ENCODE assay signal across 9 cellular contexts in the genomic region with DNA sequence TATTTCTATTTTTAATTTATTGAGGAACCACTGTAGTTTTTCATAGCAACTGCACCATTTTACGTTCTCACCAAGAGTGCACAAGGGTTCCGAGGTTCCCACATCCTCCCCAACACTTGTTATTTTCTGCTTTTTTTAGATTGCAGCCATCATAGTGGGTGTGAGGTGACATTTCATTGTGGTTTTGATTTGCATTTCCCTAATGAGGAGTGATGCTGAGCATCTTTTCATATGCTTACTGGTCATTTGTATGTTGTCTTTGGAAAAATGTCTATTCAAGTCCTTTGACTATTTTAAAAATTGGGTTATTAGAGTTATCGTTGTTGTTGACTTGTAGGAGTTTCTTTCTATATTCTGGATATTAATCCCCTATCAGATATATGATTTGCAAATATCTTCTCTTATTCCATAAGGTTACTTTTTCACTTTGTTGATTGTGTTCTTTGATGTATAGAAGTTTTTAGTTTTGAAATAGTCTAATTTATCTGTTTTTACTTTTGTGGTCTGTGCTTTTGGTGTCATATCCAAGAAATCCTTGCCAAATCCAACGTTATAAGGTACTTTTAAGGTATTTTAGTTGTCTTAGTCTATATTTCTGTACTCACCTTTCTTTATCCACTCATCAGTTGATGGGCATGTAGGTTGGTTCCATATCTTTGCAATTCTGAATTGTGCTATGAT. TPM values are rescaled to one million over a fixed set of nuclear protein-coding genes. Genes with fewer than 3 reads are reported as not detected.
DNase-seq lines count a peak whose midpoint lies in the region; ATAC-seq, FAIRE-seq and TF ChIP-seq lines count a peak whose summit lies in the region.
"Had no signal": no experiment of that assay in that cellular context is flagged by ENCODE, and none has a peak within 500 bp of the region (broad histone marks: within the 10 kb centered on the region; RNA-seq: fewer than 3 reads in every experiment).

No MANE protein-coding gene starts in this region.

- H3K36me3 ChIP-seq in BLaER1 (peaks cover 40% of the 10 kb centered on the region), K562 (ENCODE audit: control insufficient read depth, insufficient read depth, low read length) (peaks cover 75% of the 10 kb centered on the region), mucosa of rectum (ENCODE audit: control insufficient read depth in 2 of 2, insufficient read depth in 2 of 2, low read length in 2 of 2) (peaks cover 36 to 44% of the 10 kb centered on the region in 2 donors)

- H3K9me3 ChIP-seq in BLaER1 (no peaks in the 10 kb centered on the region), K562 (replicated peaks; ENCODE audit: control insufficient read depth, insufficient read depth, low read depth, low read length) (no peaks in the 10 kb centered on the region), mucosa of rectum (ENCODE audit: control insufficient read depth in 2 of 2, low read length in 2 of 2) (no peaks in the 10 kb centered on the region)
- H3K9me3 ChIP-seq: SJSA1 had no signal

- H3K4me3 ChIP-seq in BLaER1 (no peak overlapping the region), K562 (no peak overlapping the region), mucosa of rectum (ENCODE audit: low read length in 2 of 2) (peak overlapping the region in 1 of 2 donors; percentile 35)
- H3K4me3 ChIP-seq: SJSA1 had no signal

- TF ChIP-seq RAD21 in K562 (CRISPR knock-in tag; conservative IDR thresholded peaks at IDR 0.05 in 1 of 2, IDR thresholded peaks at IDR 0.05 in 1 of 2) = no peak

- CTCF ChIA-PET in K562 (lab: Yijun Ruan, JAX; ENCODE audit: low intra/inter-chr PET ratio) = no interaction called here

- WGBS in K562 (ENCODE audit: insufficient coverage, low coverage, missing lambda C conversion rate) = 61% methylated on average over 4 of the region's 4 CpGs

- H4K20me1 ChIP-seq in BLaER1 (peaks cover 100% of the 10 kb centered on the region), K562 (replicated peaks; ENCODE audit: control insufficient read depth, insufficient read depth, low read length) (peaks cover 26% of the 10 kb centered on the region)

- peaks cover 95% of the 10 kb centered on the region for H3K4me1 ChIP-seq in BLaER1
- H3K4me1 ChIP-seq in K562 (replicated peaks in 1 of 2; ENCODE audit: control insufficient read depth in 2 of 2, insufficient read depth in 2 of 2, low read length in 2 of 2) = peaks cover 3 to 32% of the 10 kb centered on the region in 2 experiments; a peak in 4 of 5 replicates
- H3K4me1 ChIP-seq in mucosa of rectum (ENCODE audit: control insufficient read depth in 2 of 2, insufficient read depth in 2 of 2, low read length in 2 of 2) = peaks cover 35 to 44% of the 10 kb centered on the region in 2 donors

- TF ChIP-seq EP300 in K562 (IDR thresholded peaks at IDR 0.05; ENCODE audit: low read length) = no peak

- H3K4me2 ChIP-seq in BLaER1 (peak overlapping the region; percentile 94), K562 (ENCODE audit: insufficient read depth, low read length) (no peak overlapping the region)

- no peak for FAIRE-seq in K562 (lab: Jason Lieb, UNC)

- TF ChIP-seq CTCF in K562 (IDR thresholded peaks at IDR 0.05 in 2 of 3, conservative IDR thresholded peaks at IDR 0.05 in 1 of 3; ENCODE audit: insufficient read depth in 2 of 3, low read depth in 1 of 3, low read length in 3 of 3) = no peak

- TF ChIP-seq POLR2A in K562 (conservative IDR thresholded peaks at IDR 0.05) = peak; percentile 47

- peak; percentile 53 for DNase-seq in KBM-7
- DNase-seq in K562 (ENCODE audit: extremely low read depth in 1 of 4, low spot score in 3 of 4) = no peak
- no peak for DNase-seq in OCI-M1 (lab: John Stamatoyannopoulos, UW)
- no peak for DNase-seq in left colon
- no peak for DNase-seq in NCI-H345 (lab: John Stamatoyannopoulos, UW)

- intact Hi-C loops in K562 (cut with micrococcal nuclease) (loop anchor here (2.0 kb wide), 1 partner anchor 65 kb away; no protein-coding TSS in a partner anchor), left colon (cut with DNase I, micrococcal nuclease) (no loop called here)

- ATAC-seq in K562 = no peak
- ATAC-seq in GM19397 (IDR thresholded peaks at IDR 0.05; ENCODE audit: unreplicated experiment) = no peak
- no peak for ATAC-seq in left colon

- H3K27ac ChIP-seq in BLaER1 (no peak overlapping the region), K562 (ENCODE audit: extremely low read depth, low read depth, low read length) (no peak overlapping the region), mucosa of rectum (ENCODE audit: low read depth in 2 of 2, low read length in 2 of 2) (peak overlapping the region; percentile 19 to 29)

- no peak overlapping the region for H2AFZ ChIP-seq in K562 (ENCODE audit: low read depth, low read length)

- H3K79me2 ChIP-seq in K562 (ENCODE audit: control insufficient read depth, insufficient read depth, low read length) = peaks cover 97% of the 10 kb centered on the region

- H3K27me3 ChIP-seq in BLaER1 = no peaks in the 10 kb centered on the region
- H3K27me3 ChIP-seq in K562 (ENCODE audit: control insufficient read depth in 2 of 2, insufficient read depth in 2 of 2, low read length in 2 of 2) = no peaks in the 10 kb centered on the region
- no peaks in the 10 kb centered on the region for H3K27me3 ChIP-seq in mucosa of rectum (ENCODE audit: control insufficient read depth in 2 of 2, insufficient read depth in 2 of 2, low read length in 2 of 2)
- H3K27me3 ChIP-seq: SJSA1 had no signal

- in situ Hi-C loops in KBM-7 (cut with MboI; ENCODE audit: low pct_unique_long_range_greater_than_20kb, low sequenced_read_pairs) = no loop called here
- in situ Hi-C loops in K562 (cut with MboI) = no loop called here

- POLR2A ChIA-PET in K562 (lab: Yijun Ruan, JAX) = interaction anchor here (1.4 to 17.3 kb wide), 6 partner anchors 8 to 75 kb away, joined by 3 to 1349 read pairs (median 9); a partner anchor contains a TSS

- no TSS peak for BruUV-seq in K562 (replicated peaks; lab: Mats Ljungman, UMichigan)

- no peak overlapping the region for H3K9ac ChIP-seq in BLaER1
- H3K9ac ChIP-seq in K562 (ENCODE audit: insufficient read depth in 1 of 2, low read depth in 2 of 2, low read length in 2 of 2) = no peak overlapping the region
- H3K9ac ChIP-seq in mucosa of rectum (ENCODE audit: low read depth in 1 of 2, low read length in 2 of 2) = no peak overlapping the region

- no peaks in the 10 kb centered on the region for H3K9me1 ChIP-seq in K562 (ENCODE audit: control insufficient read depth, insufficient read depth, low read length)

RNA-seq across cellular contexts. Expression of a gene that starts 9.0 kb away (rescaled TPM):
- total RNA-seq in K562 (2011; cell fraction: chromatin; rRNA removed; ENCODE audit: low replicate concordance) = 684 and 1,510 TPM in 2 replicates
- total RNA-seq in K562 (2011; cell fraction: nucleolus; rRNA removed) = 291 and 321 TPM in 2 replicates
- total RNA-seq in K562 (2011; cell fraction: nucleoplasm; rRNA removed) = 737 and 1,283 TPM in 2 replicates
- total RNA-seq in K562 (2014; rRNA removed) (15.2 and 20.1 TPM in 2 replicates), K562 (2014; rRNA removed; fragmentation: Illumina TruSeq; extraction: Trizol) (62.8 and 76.9 TPM in 2 replicates), K562 (2015; rRNA removed; fragmentation: Illumina TruSeq; extraction: Trizol) (26.3 and 31.5 TPM in 2 replicates), K562 (2021) (129 and 208 TPM in 2 replicates), left colon (1,000 to 10,000 TPM in 1 of 2 donors, 100 to 1,000 TPM in 1; 818 to 1,135 TPM)
- polyA plus RNA-seq in K562 (2011; rRNA removed) (56.2 and 171 TPM in 2 replicates), K562 (2014; fragmentation: Illumina TruSeq; extraction: Trizol) (137 and 146 TPM in 2 replicates), K562 (2014; fragmentation: Nextera tagmentation; extraction: Ambion mirVana) (10 to 100 TPM; 22.8 to 30.1 TPM), K562 (2014; rRNA removed) (382 and 389 TPM in 2 replicates)
- polyA plus RNA-seq in K562 (2011; cell fraction: cytosol; rRNA removed) = 45.5 and 49.2 TPM in 2 replicates
- polyA plus RNA-seq in K562 (2011; cell fraction: nucleus; rRNA removed) = 234 and 651 TPM in 2 replicates
- polyA plus RNA-seq in K562 (2012) = 312 and 328 TPM in 2 replicates
- 92.6 and 137 TPM in 2 replicates for polyA minus RNA-seq in K562 (2011; rRNA and poly(A)+ RNA removed)
- polyA minus RNA-seq in K562 (2011; cell fraction: cytosol; rRNA and poly(A)+ RNA removed) = 19.9 and 35.6 TPM in 2 replicates
- polyA minus RNA-seq in K562 (2011; cell fraction: nucleus; rRNA and poly(A)+ RNA removed) = 168 and 220 TPM in 2 replicates

RNA-seq across cellular contexts. Expression of a gene that starts 45.2 kb away (rescaled TPM):
- 28.5 and 83.6 TPM in 2 replicates for total RNA-seq in K562 (2011; cell fraction: chromatin; rRNA removed; ENCODE audit: low replicate concordance)
- 89.6 and 96.9 TPM in 2 replicates for total RNA-seq in K562 (2011; cell fraction: nucleolus; rRNA removed)
- total RNA-seq in K562 (2011; cell fraction: nucleoplasm; rRNA removed) = 32.8 and 36.5 TPM in 2 replicates
- total RNA-seq in K562 (2014; rRNA removed) = 34.6 and 46.5 TPM in 2 replicates
- total RNA-seq in K562 (2014; rRNA removed; fragmentation: Illumina TruSeq; extraction: Trizol) = 6.2 and 8.6 TPM in 2 replicates
- 15.0 and 15.8 TPM in 2 replicates for total RNA-seq in K562 (2015; rRNA removed; fragmentation: Illumina TruSeq; extraction: Trizol)
- total RNA-seq in K562 (2021) = 44.2 and 54.5 TPM in 2 replicates
- 16.0 and 19.9 TPM in 2 replicates for polyA plus RNA-seq in K562 (2011; rRNA removed)
- 24.0 and 43.0 TPM in 2 replicates for polyA plus RNA-seq in K562 (2011; cell fraction: cytosol; rRNA removed)
- 25.1 and 46.6 TPM in 2 replicates for polyA plus RNA-seq in K562 (2011; cell fraction: nucleus; rRNA removed)
- polyA plus RNA-seq in K562 (2012) = 21.4 and 22.5 TPM in 2 replicates
- 12.0 and 19.4 TPM in 2 replicates for polyA plus RNA-seq in K562 (2014; fragmentation: Illumina TruSeq; extraction: Trizol)
- polyA plus RNA-seq in K562 (2014; fragmentation: Nextera tagmentation; extraction: Ambion mirVana) = 1 to 10 TPM; 4.5 to 5.0 TPM
- polyA plus RNA-seq in K562 (2014; rRNA removed) = 33.4 and 41.7 TPM in 2 replicates
- 8.4 and 13.5 TPM in 2 replicates for polyA minus RNA-seq in K562 (2011; rRNA and poly(A)+ RNA removed)
- polyA minus RNA-seq in K562 (2011; cell fraction: cytosol; rRNA and poly(A)+ RNA removed) = 21.0 and 21.1 TPM in 2 replicates
- polyA minus RNA-seq in K562 (2011; cell fraction: nucleus; rRNA and poly(A)+ RNA removed) = 28.1 and 34.6 TPM in 2 replicates
- 10 to 100 TPM; 38.1 to 42.2 TPM for total RNA-seq in left colon

RNA-seq across cellular contexts. Expression of a gene that starts 49.1 kb away (rescaled TPM):
- total RNA-seq in K562 (2011; cell fraction: chromatin; rRNA removed; ENCODE audit: low replicate concordance) = 2.5 and 2.9 TPM in 2 replicates
- total RNA-seq in K562 (2011; cell fraction: nucleolus; rRNA removed) = 2.7 and 3.6 TPM in 2 replicates
- total RNA-seq in K562 (2011; cell fraction: nucleoplasm; rRNA removed) = 2.3 and 2.7 TPM in 2 replicates
- 0.82 and 2.3 TPM in 2 replicates for total RNA-seq in K562 (2014; rRNA removed)
- total RNA-seq in K562 (2014; rRNA removed; fragmentation: Illumina TruSeq; extraction: Trizol) = 0.55 and 0.57 TPM in 2 replicates
- 0.40 and 0.45 TPM in 2 replicates for total RNA-seq in K562 (2015; rRNA removed; fragmentation: Illumina TruSeq; extraction: Trizol)
- total RNA-seq in K562 (2021) = 0.92 and 2.2 TPM in 2 replicates
- polyA plus RNA-seq in K562 (2011; rRNA removed) = 0.61 and 0.81 TPM in 2 replicates
- polyA plus RNA-seq in K562 (2011; cell fraction: cytosol; rRNA removed) = 0.49 and 0.85 TPM in 2 replicates
- polyA plus RNA-seq in K562 (2011; cell fraction: nucleus; rRNA removed) = 1.2 and 3.9 TPM in 2 replicates
- 1.3 and 1.4 TPM in 2 replicates for polyA plus RNA-seq in K562 (2012)
- polyA plus RNA-seq in K562 (2014; fragmentation: Illumina TruSeq; extraction: Trizol) = 0.51 and 0.68 TPM in 2 replicates
- under 1 TPM; 0.15 to 0.34 TPM for polyA plus RNA-seq in K562 (2014; fragmentation: Nextera tagmentation; extraction: Ambion mirVana)
- polyA plus RNA-seq in K562 (2014; rRNA removed) = 0.93 and 1.1 TPM in 2 replicates
- polyA minus RNA-seq in K562 (2011; rRNA and poly(A)+ RNA removed) = 0.35 and 0.42 TPM in 2 replicates
- 0.76 and 0.91 TPM in 2 replicates for polyA minus RNA-seq in K562 (2011; cell fraction: cytosol; rRNA and poly(A)+ RNA removed)
- 0.40 and 0.56 TPM in 2 replicates for polyA minus RNA-seq in K562 (2011; cell fraction: nucleus; rRNA and poly(A)+ RNA removed)
- 1 to 10 TPM; 5.8 to 8.4 TPM for total RNA-seq in left colon

Comparison
In these comparisons a context has a peak if more than half of its experiments do, and no peak if none do; other contexts are left out.
1. H3K27ac ChIP-seq: peak in mucosa of rectum (2 of 2); none in BLaER1 (single experiment) and K562 (single experiment).